8 cellular contexts compared by ENCODE assay signal in genomic region chr2:96265840-96266569, GRCh38. TPM values are rescaled to one million over a fixed set of nuclear protein-coding genes. Genes with fewer than 3 reads are reported as not detected.
DNase-seq lines count a peak whose midpoint lies in the region; ATAC-seq and TF ChIP-seq lines count a peak whose summit lies in the region.

TSS of gene CIAO1 (plus strand) at chr2:96266225. CDS start at chr2:96266351, 126 bp downstream.
TSS of gene TMEM127 (minus strand) at chr2:96265997. CDS start at chr2:96265381, 616 bp downstream.

- peak within 1 kb of the TSS; percentile 83 for H3K27ac Mint-ChIP-seq in activated B cell treated with CpG ODN at 0.5 μM for 24 hours

- in situ Hi-C loops in GM18951 (cut with MboI; ENCODE audit: low sequenced_read_pairs, unreplicated experiment), result loop anchor here (25.0 kb wide), 1 partner anchor 254 kb away; no protein-coding TSS in a partner anchor

- intact Hi-C loops in activated B cell treated with CpG ODN at 0.5 μM for 24 hours (cut with micrococcal nuclease), result loop anchor here (1.0 to 10.0 kb wide), 15 partner anchors 10 to 551 kb away; partner anchors contain the start of genes ADRA2B, ARID5A, ASTL and CNNM3

- CTCF ChIA-PET in activated B cell treated with CpG ODN at 0.5 μM for 24 hours (lab: Charles Lee), result interaction anchor here (1.0 to 1.8 kb wide), 4 partner anchors 59 to 127 kb away, joined by 3 to 7 read pairs (median 4); partner anchors contain the start of gene ASTL

- peak; percentile 77 for TF ChIP-seq POLR2A in GM18951 (IDR thresholded peaks at IDR 0.05; ENCODE audit: extremely low read depth, insufficient read depth, insufficient read length)

- H3K4me3 ChIP-seq in AG09309 (ENCODE audit: control insufficient read depth, low read depth, low read length), result peak within 1 kb of the TSS; percentile 100

- H3K27ac ChIP-seq in caudate nucleus (ENCODE audit: low read depth, low read length), result peak within 1 kb of the TSS; percentile 80

- peak; percentile 92 for ATAC-seq in HG03196 (IDR thresholded peaks at IDR 0.05; ENCODE audit: unreplicated experiment)
- ATAC-seq in activated B cell treated with CpG ODN at 0.5 μM for 24 hours (ENCODE audit: low read depth), result peak; percentile 93

- no peaks in the 10 kb centered on the region for H3K9me3 Mint-ChIP-seq in activated B cell treated with CpG ODN at 0.5 μM for 24 hours

- no peaks in the 10 kb centered on the region for H3K27me3 Mint-ChIP-seq in activated B cell treated with CpG ODN at 0.5 μM for 24 hours

- POLR2A ChIA-PET in activated B cell treated with CpG ODN at 0.5 μM for 24 hours (lab: Charles Lee), result interaction anchor here (0.6 to 2.7 kb wide), 21 partner anchors 8 to 271 kb away, joined by 3 to 22 read pairs (median 5); partner anchors contain the start of genes ARID5A, DUSP2, ITPRIPL1 and NCAPH

- H3K4me1 Mint-ChIP-seq in activated B cell treated with CpG ODN at 0.5 μM for 24 hours, result peaks cover 45% of the 10 kb centered on the region

- H3K4me3 Mint-ChIP-seq in activated B cell treated with CpG ODN at 0.5 μM for 24 hours, result peak within 1 kb of the TSS; percentile 97

- peaks cover 63% of the 10 kb centered on the region for H3K36me3 Mint-ChIP-seq in activated B cell treated with CpG ODN at 0.5 μM for 24 hours (ENCODE audit: low read depth)

- TF ChIP-seq CTCF in AG09309 (IDR thresholded peaks at IDR 0.05; ENCODE audit: control insufficient read depth, insufficient read depth, low read depth, low read length, missing control alignments) (peak; percentile 30), activated B cell treated with CpG ODN at 0.5 μM for 24 hours (IDR thresholded peaks at IDR 0.05) (no peak)

- DNase-seq in AG09309 (ENCODE audit: low read depth) (peak; percentile 83), NCI-H345 (lab: John Stamatoyannopoulos, UW) (peak; percentile 98), activated B cell treated with CpG ODN at 0.5 μM for 24 hours (peak; percentile 97), caudate nucleus (lab: John Stamatoyannopoulos, UW) (peak; percentile 71 to 100 (median 98)), inferior parietal cortex (ENCODE audit: extremely low spot score) (peak; percentile 95)
- DNase-seq in stimulated activated CD4-positive, alpha-beta T cell treated with anti-CD3 and anti-CD28 coated beads, Interleukin-12 subunit alpha, Interleukin-12 subunit beta, amount 100 ng/mL, for 24 hours (ENCODE audit: low read depth in 2 of 2), result peak; percentile 97

RNA-seq across cellular contexts. Expression of gene CIAO1, which starts in this region (rescaled TPM):
- total RNA-seq in activated B cell treated with CpG ODN at 0.5 μM for 24 hours, result 65.6 and 71.6 TPM in 2 replicates

RNA-seq across cellular contexts. Expression of gene TMEM127, which starts in this region (rescaled TPM):
- total RNA-seq in activated B cell treated with CpG ODN at 0.5 μM for 24 hours, result 36.6 and 43.2 TPM in 2 replicates

Comparison
In these comparisons a context has a peak if more than half of its experiments do, and no peak if none do; other contexts are left out.
1. Peak in every context shown above with its lines: DNase-seq, ATAC-seq, H3K4me3 ChIP-seq and H3K27ac ChIP-seq.